In the genomic region with DNA sequence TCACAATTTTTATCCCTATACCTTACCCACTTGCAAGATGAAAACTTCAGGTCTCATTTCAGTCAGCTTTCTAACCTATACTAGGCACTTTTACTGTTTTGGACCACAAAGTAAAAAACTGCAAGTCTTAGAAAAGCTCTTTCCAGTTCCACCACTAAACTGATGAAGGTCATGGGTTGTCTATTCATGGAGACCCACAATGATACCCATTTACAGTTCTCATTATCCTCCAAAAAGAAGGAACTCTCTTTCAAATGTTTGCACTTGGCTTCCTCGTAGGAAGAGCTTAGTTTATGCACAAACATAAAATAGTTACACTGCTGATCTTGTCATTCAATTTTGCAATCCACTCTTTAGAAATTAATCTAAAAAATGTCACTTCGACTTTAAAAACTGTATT, we compare ENCODE assay signal across 13 cellular contexts. TPM values are rescaled to one million over a fixed set of nuclear protein-coding genes. Genes with fewer than 3 reads are reported as not detected.
DNase-seq lines count a peak whose midpoint lies in the region; ATAC-seq and TF ChIP-seq lines count a peak whose summit lies in the region.
"Had no signal": no experiment of that assay in that cellular context is flagged by ENCODE, and none has a peak within 500 bp of the region (broad histone marks: within the 10 kb centered on the region; RNA-seq: fewer than 3 reads in every experiment).

No MANE protein-coding gene starts in this region.

- intact Hi-C loops in IMR-90 (cut with micrococcal nuclease), result loop anchor here (5.0 to 10.0 kb wide), 3 partner anchors 83 to 716 kb away; no protein-coding TSS in a partner anchor

- no peak overlapping the region; the same call in 1 of the 2 replicates for H4K5ac ChIP-seq in IMR-90 (ENCODE audit: low read depth, low read length)

- peak overlapping the region in 1 of 2 experiments; percentile 11; a peak in 1 of 4 replicates for H4K8ac ChIP-seq in IMR-90 (ENCODE audit: low read depth in 2 of 2, low read length in 2 of 2)

- H4K91ac ChIP-seq in IMR-90 (ENCODE audit: insufficient read depth, low read depth, low read length), result no peak overlapping the region

- H2BK15ac ChIP-seq in IMR-90 (ENCODE audit: low read depth, low read length), result no peak overlapping the region

- no peak for TF ChIP-seq POLR2A in IMR-90 (IDR thresholded peaks at IDR 0.05; ENCODE audit: low read depth, low read length)

- POLR2A ChIA-PET in IMR-90 (lab: Charles Lee; ENCODE audit: unreplicated experiment), result no interaction called here

- no peak overlapping the region for H2AK9ac ChIP-seq in IMR-90 (replicated peaks; ENCODE audit: low read depth, low read length, poor library complexity)

- H2BK120ac ChIP-seq in IMR-90 (ENCODE audit: low read depth, low read length), result no peak overlapping the region

- no peak for ATAC-seq in IMR-90 (ENCODE audit: low read depth)
- ATAC-seq in HG03175 (IDR thresholded peaks at IDR 0.05; ENCODE audit: unreplicated experiment), result no peak
- ATAC-seq in HG03025 (IDR thresholded peaks at IDR 0.05; ENCODE audit: low FRiP score, unreplicated experiment), result no peak

- peak overlapping the region; percentile 10; the same call in 1 of the 2 replicates for H3K4me2 ChIP-seq in IMR-90 (ENCODE audit: low read depth, low read length)

- H2BK20ac ChIP-seq in IMR-90 (ENCODE audit: low read depth, low read length), result no peak overlapping the region

- peaks cover 4 to 13% of the 10 kb centered on the region in 2 experiments; a peak in 3 of 4 replicates for H3K79me1 ChIP-seq in IMR-90 (ENCODE audit: low read depth in 1 of 2, low read length in 2 of 2)

- no peaks in the 10 kb centered on the region for H3K4me1 ChIP-seq in IMR-90 (ENCODE audit: control insufficient read depth, insufficient read depth, low read length)

- H3K36me3 ChIP-seq in IMR-90 (ENCODE audit: control insufficient read depth, insufficient read depth, low read length), result peaks cover 3% of the 10 kb centered on the region

- peaks cover 9% of the 10 kb centered on the region; the same call in 1 of the 2 replicates for H4K20me1 ChIP-seq in IMR-90 (ENCODE audit: insufficient read depth, low read length)

- no peak for TF ChIP-seq RAD21 in IMR-90 (IDR thresholded peaks at IDR 0.05; ENCODE audit: low read length)

- dilution Hi-C loops in IMR-90 (cut with HindIII; ENCODE audit: low sequenced_read_pairs, unreplicated experiment), result no loop called here

- H3K14ac ChIP-seq in IMR-90 (replicated peaks; ENCODE audit: low read depth, low read length), result 0 out of 2 replicates have a peak overlapping the region, but pooled peaks have one; percentile 25

- CTCF ChIA-PET in IMR-90 (lab: Yijun Ruan, JAX), result interaction anchor here (0.8 kb wide), 1 partner anchor 12 kb away, joined by 3 read pairs; no protein-coding TSS in a partner anchor

- 0 out of 2 replicates have a peak, but pooled peaks cover 2% of the 10 kb centered on the region for H3K9me1 ChIP-seq in IMR-90 (ENCODE audit: insufficient read depth, low read length)

- H3K27me3 ChIP-seq in IMR-90 (ENCODE audit: control insufficient read depth, insufficient read depth, low read length), result no peaks in the 10 kb centered on the region

- no peak overlapping the region for H3K4me3 ChIP-seq in IMR-90 (ENCODE audit: insufficient read depth, low read depth, low read length)

- no peak overlapping the region for H3K9ac ChIP-seq in IMR-90 (ENCODE audit: low read depth, low read length)

- WGBS in IMR-90 (ENCODE audit: extremely low coverage in 2 of 2, insufficient read length in 1 of 2), 2 experiments, result no CpG with 5 or more reads among the region's 2 CpGs

- peak overlapping the region; percentile 65 for H2BK5ac ChIP-seq in IMR-90 (ENCODE audit: low read depth, low read length, poor library complexity, severe bottlenecking)

- H3K4ac ChIP-seq in IMR-90 (ENCODE audit: low read depth, low read length), result no peak overlapping the region

- DNase-seq in Ammon's horn (ENCODE audit: low spot score), result peak; percentile 15
- DNase-seq in IMR-90, result no peak
- peak; percentile 67 for DNase-seq in foreskin melanocyte
- DNase-seq in pons (ENCODE audit: low spot score), result peak; percentile 88
- DNase-seq in stimulated activated CD4-positive, alpha-beta T cell treated with anti-CD3 and anti-CD28 coated beads, Interleukin-1b, Interleukin-23, amount 100 ng/mL, for 48 hours, result no peak
- DNase-seq: NCI-H1105 treated with DMSO at 0.1 percent for 48 hours, NCI-H1694 treated with DMSO at 0.1 percent for 48 hours, NCI-H69, OCI-M1, RPMI8226 had no signal

- H2AFZ ChIP-seq in IMR-90 (replicated peaks; ENCODE audit: low read length, poor library complexity), result no peak overlapping the region

- H3K9me3 ChIP-seq in IMR-90 (ENCODE audit: control insufficient read depth, insufficient read depth, low read length), result no peaks in the 10 kb centered on the region

- in situ Hi-C loops in IMR-90 (cut with MboI; ENCODE audit: low sequenced_read_pairs), result no loop called here

- no peak overlapping the region for H2AK5ac ChIP-seq in IMR-90 (ENCODE audit: low read depth, low read length)

- no peak for TF ChIP-seq CTCF in IMR-90 (conservative IDR thresholded peaks at IDR 0.05; ENCODE audit: low read depth, low read length)

- no TSS peak for BruUV-seq in IMR-90 (replicated peaks; lab: Mats Ljungman, UMichigan)

- peak overlapping the region; percentile 52; the same call in 1 of the 2 replicates for H3K23ac ChIP-seq in IMR-90 (ENCODE audit: low read depth, low read length)

- peak overlapping the region; percentile 16; the same call in 1 of the 2 replicates for H3K18ac ChIP-seq in IMR-90 (ENCODE audit: low read depth, low read length)

- H3K56ac ChIP-seq in IMR-90 (ENCODE audit: extremely low read depth, insufficient read depth, low read length), result no peak overlapping the region

- no peak overlapping the region for H3K27ac ChIP-seq in IMR-90 (ENCODE audit: insufficient read depth, low read length)
- H3K27ac ChIP-seq: C4-2B had no signal

TF ChIP-seq in IMR-90, 13 proteins besides CTCF, POLR2A, EP300 and RAD21:
- TF ChIP-seq MXI1 (IDR thresholded peaks at IDR 0.05; ENCODE audit: borderline replicate concordance, low read depth, low read length) (no peak), NFE2L2 (IDR thresholded peaks at IDR 0.05; ENCODE audit: low read depth, low read length) (no peak), MAZ (IDR thresholded peaks at IDR 0.05; ENCODE audit: borderline replicate concordance, low read depth, low read length) (no peak), FOS (IDR thresholded peaks at IDR 0.05; ENCODE audit: low read depth, low read length) (no peak), MAFK (IDR thresholded peaks at IDR 0.05; ENCODE audit: low read depth, low read length) (no peak), CEBPB (IDR thresholded peaks at IDR 0.05; ENCODE audit: low read depth, low read length) (no peak), RCOR1 (IDR thresholded peaks at IDR 0.05; ENCODE audit: insufficient replicate concordance, low read length) (no peak), RFX5 (IDR thresholded peaks at IDR 0.05; ENCODE audit: low read depth, low read length) (no peak), CHD1 (IDR thresholded peaks at IDR 0.05; ENCODE audit: low read depth, low read length) (no peak), BHLHE40 (IDR thresholded peaks at IDR 0.05; ENCODE audit: low read depth, low read length) (no peak), SMC3 (IDR thresholded peaks at IDR 0.05; ENCODE audit: low read depth, low read length) (no peak)
- TF ChIP-seq, protein P1, sequence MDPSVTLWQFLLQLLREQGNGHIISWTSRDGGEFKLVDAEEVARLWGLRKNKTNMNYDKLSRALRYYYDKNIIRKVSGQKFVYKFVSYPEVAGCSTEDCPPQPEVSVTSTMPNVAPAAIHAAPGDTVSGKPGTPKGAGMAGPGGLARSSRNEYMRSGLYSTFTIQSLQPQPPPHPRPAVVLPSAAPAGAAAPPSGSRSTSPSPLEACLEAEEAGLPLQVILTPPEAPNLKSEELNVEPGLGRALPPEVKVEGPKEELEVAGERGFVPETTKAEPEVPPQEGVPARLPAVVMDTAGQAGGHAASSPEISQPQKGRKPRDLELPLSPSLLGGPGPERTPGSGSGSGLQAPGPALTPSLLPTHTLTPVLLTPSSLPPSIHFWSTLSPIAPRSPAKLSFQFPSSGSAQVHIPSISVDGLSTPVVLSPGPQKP (IDR thresholded peaks at IDR 0.05; ENCODE audit: borderline replicate concordance, low read depth, low read length), result no peak
- TF ChIP-seq, protein P2, sequence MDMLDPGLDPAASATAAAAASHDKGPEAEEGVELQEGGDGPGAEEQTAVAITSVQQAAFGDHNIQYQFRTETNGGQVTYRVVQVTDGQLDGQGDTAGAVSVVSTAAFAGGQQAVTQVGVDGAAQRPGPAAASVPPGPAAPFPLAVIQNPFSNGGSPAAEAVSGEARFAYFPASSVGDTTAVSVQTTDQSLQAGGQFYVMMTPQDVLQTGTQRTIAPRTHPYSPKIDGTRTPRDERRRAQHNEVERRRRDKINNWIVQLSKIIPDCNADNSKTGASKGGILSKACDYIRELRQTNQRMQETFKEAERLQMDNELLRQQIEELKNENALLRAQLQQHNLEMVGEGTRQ (IDR thresholded peaks at IDR 0.05; ENCODE audit: low read depth, low read length), result no peak

RNA-seq across cellular contexts. Expression of a gene that starts 9.3 kb away (rescaled TPM):
- total RNA-seq in IMR-90 (2012; rRNA removed), result 37.5 and 38.0 TPM in 2 replicates
- 5.4 and 7.0 TPM in 2 replicates for polyA plus RNA-seq in IMR-90 (2012; rRNA removed)
- 1.1 and 1.7 TPM in 2 replicates for polyA plus RNA-seq in IMR-90 (2012; cell fraction: cytosol; rRNA removed)
- polyA plus RNA-seq in IMR-90 (2012; cell fraction: nucleus; rRNA removed; ENCODE audit: low replicate concordance), result 2.1 and 9.7 TPM in 2 replicates

Comparison
In these comparisons a context has a peak if more than half of its experiments do, and no peak if none do; other contexts are left out.
1. DNase-seq: peak in Ammon's horn (single experiment), foreskin melanocyte (single experiment) and pons (single experiment); none in IMR-90 (single experiment) and stimulated activated CD4-positive, alpha-beta T cell treated with anti-CD3 and anti-CD28 coated beads, Interleukin-1b, Interleukin-23, amount 100 ng/mL, for 48 hours (single experiment).